ENCODE assay signal across 8 cellular contexts in the genomic region with DNA sequence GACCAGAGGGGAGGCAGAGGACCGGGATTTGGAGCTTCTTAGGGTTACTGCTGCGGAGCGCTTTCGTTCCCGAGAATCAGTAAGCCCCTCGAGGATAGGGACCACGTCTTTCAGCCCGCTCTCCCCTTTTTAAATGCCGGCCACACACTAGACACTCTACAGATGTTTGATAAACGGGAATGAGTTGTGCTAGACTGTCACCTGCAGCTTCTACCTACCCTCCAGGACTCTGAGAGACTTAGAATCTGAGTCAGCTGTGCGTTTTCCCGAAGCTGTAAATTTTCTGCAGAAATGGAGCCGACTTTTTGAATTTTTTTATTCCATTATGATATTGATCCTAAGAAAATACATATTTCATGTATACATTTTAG.
DNase-seq lines count a peak whose midpoint lies in the region; ATAC-seq and TF ChIP-seq lines count a peak whose summit lies in the region.

No MANE protein-coding gene starts in this region.

- DNase-seq in effector memory CD8-positive, alpha-beta T cell: no peak
- no peak for DNase-seq in iPS-NIHi11 (ENCODE audit: low spot score)
- no peak for DNase-seq in NK-92 (lab: John Stamatoyannopoulos, UW; ENCODE audit: unreplicated experiment)
- DNase-seq in T-helper 9 cell: no peak

- H3K79me2 ChIP-seq in parathyroid adenoma: no peaks in the 10 kb centered on the region

- no peaks in the 10 kb centered on the region for H3K27me3 Mint-ChIP-seq in effector memory CD8-positive, alpha-beta T cell

- peak; percentile 38 for ATAC-seq in GM21576 (IDR thresholded peaks at IDR 0.05; ENCODE audit: unreplicated experiment)
- no peak for ATAC-seq in effector memory CD8-positive, alpha-beta T cell (replicated peaks)

- no peaks in the 10 kb centered on the region for H3K36me3 ChIP-seq in KOPT-K1 (ENCODE audit: insufficient read depth, low read length)
- no peaks in the 10 kb centered on the region for H3K36me3 ChIP-seq in parathyroid adenoma (ENCODE audit: control insufficient read depth, insufficient read depth, low read length)

- TF ChIP-seq CTCF in GM12875 (IDR thresholded peaks at IDR 0.05; ENCODE audit: borderline replicate concordance, insufficient read depth, low read depth, low read length): no peak
- no peak for TF ChIP-seq CTCF in parathyroid adenoma (IDR thresholded peaks at IDR 0.05)

- H3K4me1 Mint-ChIP-seq in effector memory CD8-positive, alpha-beta T cell (ENCODE audit: low read depth in 2 of 2): peaks cover 16 to 22% of the 10 kb centered on the region in 2 donors

- no peaks in the 10 kb centered on the region for H3K9me3 Mint-ChIP-seq in effector memory CD8-positive, alpha-beta T cell

- no peak overlapping the region for H3K9ac ChIP-seq in parathyroid adenoma

- H3K27ac ChIP-seq in KOPT-K1 (ENCODE audit: low read depth, low read length, poor library complexity, severe bottlenecking): peak overlapping the region; percentile 96
- H3K27ac ChIP-seq in parathyroid adenoma: no peak overlapping the region

- H3K27ac Mint-ChIP-seq in effector memory CD8-positive, alpha-beta T cell: peak overlapping the region; percentile 75 to 88

- peak overlapping the region; percentile 98 for H2AFZ ChIP-seq in parathyroid adenoma

- H3K27me3 ChIP-seq in parathyroid adenoma (ENCODE audit: control insufficient read depth, insufficient read depth, low read length): no peaks in the 10 kb centered on the region

- H3K4me2 ChIP-seq in parathyroid adenoma (ENCODE audit: low read length): peak overlapping the region; percentile 89

- H3K4me3 ChIP-seq in GM12875 (ENCODE audit: low read depth, low read length) (peak overlapping the region; percentile 64), parathyroid adenoma (ENCODE audit: low read depth, low read length) (peak overlapping the region; percentile 86)

- peak overlapping the region; percentile 93 to 96 for H3K4me3 Mint-ChIP-seq in effector memory CD8-positive, alpha-beta T cell

- H3K4me1 ChIP-seq in parathyroid adenoma: no peaks in the 10 kb centered on the region

- no peaks in the 10 kb centered on the region for H3K9me3 ChIP-seq in KOPT-K1 (ENCODE audit: insufficient read depth, low read length, poor library complexity, severe bottlenecking)
- H3K9me3 ChIP-seq in parathyroid adenoma (ENCODE audit: control insufficient read depth, low read length): no peaks in the 10 kb centered on the region

- peaks cover 14% of the 10 kb centered on the region for H3K36me3 Mint-ChIP-seq in effector memory CD8-positive, alpha-beta T cell (ENCODE audit: insufficient read depth)
